Comparison of ENCODE assay signal across 19 cellular contexts in genomic region chr4:162164881-162165528, GRCh38. TPM values are rescaled to one million over a fixed set of nuclear protein-coding genes. Genes with fewer than 3 reads are reported as not detected.
DNase-seq lines count a peak whose midpoint lies in the region; ATAC-seq, FAIRE-seq and TF ChIP-seq lines count a peak whose summit lies in the region.
"Had no signal": no experiment of that assay in that cellular context is flagged by ENCODE, and none has a peak within 500 bp of the region (broad histone marks: within the 10 kb centered on the region; RNA-seq: fewer than 3 reads in every experiment).

No MANE protein-coding gene starts in this region.

- H4K91ac ChIP-seq in mesenchymal stem cell (ENCODE audit: low read length) = no peak overlapping the region

- H3K23ac ChIP-seq in mesenchymal stem cell (ENCODE audit: low read length in 2 of 2) = no peak overlapping the region

- CTCF ChIA-PET in A549 (lab: Yijun Ruan, JAX) = interaction anchor here (0.6 kb wide), 1 partner anchor 55 kb away, joined by 3 read pairs; no protein-coding TSS in a partner anchor

- no peak overlapping the region for H3K27ac ChIP-seq in A549
- no peak overlapping the region for H3K27ac ChIP-seq in mesenchymal stem cell (ENCODE audit: low read length, poor library complexity, severe bottlenecking)
- H3K27ac ChIP-seq: epithelial cell of prostate, lower lobe of right lung, pancreas, testis had no signal

- no peak overlapping the region for H3K18ac ChIP-seq in mesenchymal stem cell (ENCODE audit: low read depth in 1 of 2, low read length in 2 of 2)

- TF ChIP-seq POLR2A in A549 (IDR thresholded peaks at IDR 0.05; ENCODE audit: low read length) = no peak

- H4K8ac ChIP-seq in mesenchymal stem cell (ENCODE audit: low read length) = no peak overlapping the region

- peaks cover 0 to 2% (median 0%) of the 10 kb centered on the region in 9 donors for H3K9me3 Mint-ChIP-seq in naive thymus-derived CD8-positive, alpha-beta T cell
- H3K9me3 Mint-ChIP-seq: T-helper 1 cell treated with Interleukin-12 subunit alpha and Interleukin-12 subunit beta and Interleukin-4 antibody, amounts not matched to agents 30 μg/mL and 1 μg/mL, for 36 hours had no signal

- H2AK5ac ChIP-seq in mesenchymal stem cell (ENCODE audit: low read length, severe bottlenecking) = no peak overlapping the region

- TF ChIP-seq RAD21 in A549 (conservative IDR thresholded peaks at IDR 0.05 in 1 of 2, IDR thresholded peaks at IDR 0.05 in 1 of 2) = no peak

- no peak overlapping the region for H2AFZ ChIP-seq in mesenchymal stem cell (ENCODE audit: low read depth, low read length)

- H3K4me3 ChIP-seq in A549 (peak overlapping the region; percentile 54; the same call in 2 of the 3 replicates), choroid plexus epithelial cell (ENCODE audit: low read depth, low read length) (peak overlapping the region; percentile 67), mesenchymal stem cell (ENCODE audit: insufficient read depth in 1 of 2, low read depth in 1 of 2, low read length in 2 of 2) (peak overlapping the region in 1 of 2 experiments; percentile 74)

- no peak for ATAC-seq in A549
- ATAC-seq in GM19324 (IDR thresholded peaks at IDR 0.05; ENCODE audit: low FRiP score, unreplicated experiment) = no peak
- no peak for ATAC-seq in HG03342 (IDR thresholded peaks at IDR 0.05; ENCODE audit: unreplicated experiment)
- no peak for ATAC-seq in naive thymus-derived CD8-positive, alpha-beta T cell

- H3K4me2 ChIP-seq in A549 (peak overlapping the region; percentile 86), mesenchymal stem cell (ENCODE audit: low read length, poor library complexity, severe bottlenecking) (peak overlapping the region; percentile 76)

- no peak for FAIRE-seq in A549 (lab: Jason Lieb, UNC)
- FAIRE-seq: pancreas had no signal

- H2BK5ac ChIP-seq in mesenchymal stem cell (ENCODE audit: low read depth, low read length, poor library complexity, severe bottlenecking) = no peak overlapping the region

- no peak for TF ChIP-seq EP300 in A549 (IDR thresholded peaks at IDR 0.05)

- no peak overlapping the region for H2BK15ac ChIP-seq in mesenchymal stem cell (ENCODE audit: low read depth, poor library complexity, severe bottlenecking)

- H2BK120ac ChIP-seq in mesenchymal stem cell (ENCODE audit: low read depth, low read length) = no peak overlapping the region

- no peak overlapping the region for H2BK12ac ChIP-seq in mesenchymal stem cell (ENCODE audit: low read length in 2 of 2)

- peaks cover 0 to 4% (median 0%) of the 10 kb centered on the region in 4 donors for H3K4me1 Mint-ChIP-seq in naive thymus-derived CD8-positive, alpha-beta T cell

- no peaks in the 10 kb centered on the region for H3K9me3 ChIP-seq in A549
- H3K9me3 ChIP-seq in mesenchymal stem cell (ENCODE audit: control insufficient read depth, low read length) = no peaks in the 10 kb centered on the region
- H3K9me3 ChIP-seq: Caco-2, lower lobe of right lung, pancreas, testis had no signal

- DNase-seq in A549 (ENCODE audit: low read depth in 1 of 2, low spot score in 1 of 2) (no peak), LHCN-M2 (ENCODE audit: low read depth) (peak; percentile 5), choroid plexus epithelial cell (ENCODE audit: low read depth) (no peak), mesenchymal stem cell (no peak)
- no peak for DNase-seq in activated CD4-positive, alpha-beta T cell treated with anti-CD3 and anti-CD28 coated beads, Interleukin-2, amount 50 U/mL, for 4 hours
- no peak for DNase-seq in naive thymus-derived CD8-positive, alpha-beta T cell
- DNase-seq: activated CD4-positive, alpha-beta T cell treated with anti-CD3 and anti-CD28 coated beads for 48 hours; aorta; Caco-2; GOT3; lower lobe of right lung; NCI-H526; pancreas; RPMI8226; testis had no signal

- peaks cover 0 to 20% of the 10 kb centered on the region in 2 experiments for H3K27me3 ChIP-seq in mesenchymal stem cell (ENCODE audit: control insufficient read depth in 1 of 2, insufficient read depth in 1 of 2, low read length in 2 of 2)
- H3K27me3 ChIP-seq: testis had no signal

- H3K79me1 ChIP-seq in mesenchymal stem cell (replicated peaks; ENCODE audit: low read length, poor library complexity, severe bottlenecking) = no peaks in the 10 kb centered on the region

- H3K27me3 Mint-ChIP-seq in naive thymus-derived CD8-positive, alpha-beta T cell = peaks cover 2 to 6% (median 4%) of the 10 kb centered on the region in 5 donors

- POLR2A ChIA-PET in A549 (lab: Yijun Ruan, JAX) = no interaction called here
- POLR2A ChIA-PET in naive thymus-derived CD8-positive, alpha-beta T cell (lab: Charles Lee) = no interaction called here

- H3K14ac ChIP-seq in mesenchymal stem cell (ENCODE audit: low read length in 2 of 2) = no peak overlapping the region

- TF ChIP-seq CTCF in A549 (IDR thresholded peaks at IDR 0.05) (no peak), choroid plexus epithelial cell (conservative IDR thresholded peaks at IDR 0.05; ENCODE audit: low read depth, low read length) (no peak)

- no peaks in the 10 kb centered on the region for H3K36me3 ChIP-seq in mesenchymal stem cell (ENCODE audit: control insufficient read depth in 1 of 2, insufficient read depth in 2 of 2, low read depth in 1 of 2, low read length in 2 of 2)
- H3K36me3 ChIP-seq: lower lobe of right lung, pancreas had no signal

- no peaks in the 10 kb centered on the region for H3K36me3 Mint-ChIP-seq in naive thymus-derived CD8-positive, alpha-beta T cell

- no peak overlapping the region for H3K27ac Mint-ChIP-seq in naive thymus-derived CD8-positive, alpha-beta T cell
- H3K27ac Mint-ChIP-seq: T-helper 1 cell treated with Interleukin-12 subunit alpha and Interleukin-12 subunit beta and Interleukin-4 antibody, amounts not matched to agents 30 μg/mL and 1 μg/mL, for 36 hours had no signal

- H3K4me1 ChIP-seq in A549 (peaks cover 5% of the 10 kb centered on the region; the same call in 1 of the 3 replicates), mesenchymal stem cell (ENCODE audit: control insufficient read depth, insufficient read depth, low read depth, low read length) (peaks cover 3% of the 10 kb centered on the region)
- H3K4me1 ChIP-seq: Caco-2, lower lobe of right lung, testis had no signal

- H3K4me3 Mint-ChIP-seq in naive thymus-derived CD8-positive, alpha-beta T cell = no peak overlapping the region
- H3K4me3 Mint-ChIP-seq: T-helper 1 cell treated with Interleukin-12 subunit alpha and Interleukin-12 subunit beta and Interleukin-4 antibody, amounts not matched to agents 30 μg/mL and 1 μg/mL, for 36 hours had no signal

- H3K4ac ChIP-seq in mesenchymal stem cell (ENCODE audit: low read depth in 1 of 2, low read length in 2 of 2) = no peak overlapping the region

- H3K9ac ChIP-seq in mesenchymal stem cell (ENCODE audit: low read length) = no peak overlapping the region

TF ChIP-seq in A549, 52 proteins besides CTCF, POLR2A, EP300 and RAD21:
- TF ChIP-seq EHMT2 (IDR thresholded peaks at IDR 0.05; ENCODE audit: low read depth) (no peak), ELK1 (IDR thresholded peaks at IDR 0.05; ENCODE audit: low read depth, low read length) (no peak), RFX5 (IDR thresholded peaks at IDR 0.05) (no peak), CBX8 (IDR thresholded peaks at IDR 0.05) (no peak), HOXB13 (CRISPR knock-in tag; IDR thresholded peaks at IDR 0.05; ENCODE audit: low read depth) (no peak), FOSB (CRISPR knock-in tag; IDR thresholded peaks at IDR 0.05) (no peak), ZC3H11A (IDR thresholded peaks at IDR 0.05) (no peak), ESRRA (IDR thresholded peaks at IDR 0.05; ENCODE audit: borderline replicate concordance, low read length) (no peak), SREBF2 (IDR thresholded peaks at IDR 0.05) (no peak), CEBPB (IDR thresholded peaks at IDR 0.05) (no peak), HOXB5 (CRISPR knock-in tag; IDR thresholded peaks at IDR 0.05) (no peak), KDM1A (IDR thresholded peaks at IDR 0.05; ENCODE audit: low read depth) (no peak), FOXS1 (CRISPR knock-in tag; IDR thresholded peaks at IDR 0.05) (no peak), ZNF302 (CRISPR knock-in tag; IDR thresholded peaks at IDR 0.05) (no peak), CBX2 (IDR thresholded peaks at IDR 0.05; ENCODE audit: borderline replicate concordance, low read depth) (no peak), HOXA7 (CRISPR knock-in tag; IDR thresholded peaks at IDR 0.05) (no peak), JUN (IDR thresholded peaks at IDR 0.05) (no peak), MAZ (IDR thresholded peaks at IDR 0.05; ENCODE audit: borderline replicate concordance, low read depth, low read length) (no peak), BHLHE40 (IDR thresholded peaks at IDR 0.05; ENCODE audit: low read depth, low read length) (no peak)

RNA-seq across cellular contexts. Expression of gene FSTL5, which starts 1.2 kb away (rescaled TPM):
- 0.08 and 0.10 TPM in 2 replicates for polyA plus RNA-seq in A549 (2011; rRNA removed)
- polyA plus RNA-seq in A549 (2012; cell fraction: cytosol; rRNA removed) = not detected in 2 replicates
- not detected in 2 replicates for polyA plus RNA-seq in A549 (2012; cell fraction: nucleus; rRNA removed)
- 0.01 to 0.06 TPM (median 0.05 TPM) in 3 replicates for polyA plus RNA-seq in A549 (2017; fragmentation: RNase III; extraction: RNeasy Plus Mini Kit Qiagen cat#74134 plus additional on column Dnase treatment)
- polyA minus RNA-seq in A549 (2011; rRNA and poly(A)+ RNA removed) = not detected in 2 replicates
- not detected in 2 replicates for total RNA-seq in LHCN-M2 (2014; rRNA removed)
- not detected for polyA plus RNA-seq in LHCN-M2 (2012)
- polyA plus RNA-seq in mesenchymal stem cell (2013, experiment 1 of 2) = 0.08 TPM
- 0.08 TPM for polyA plus RNA-seq in mesenchymal stem cell (2013, experiment 2 of 2)
- not detected for total RNA-seq in naive thymus-derived CD8-positive, alpha-beta T cell
- not detected for polyA plus RNA-seq in naive thymus-derived CD8-positive, alpha-beta T cell
- total RNA-seq: lower lobe of right lung had no signal
- polyA plus RNA-seq: aorta had no signal
